In the genomic region with DNA sequence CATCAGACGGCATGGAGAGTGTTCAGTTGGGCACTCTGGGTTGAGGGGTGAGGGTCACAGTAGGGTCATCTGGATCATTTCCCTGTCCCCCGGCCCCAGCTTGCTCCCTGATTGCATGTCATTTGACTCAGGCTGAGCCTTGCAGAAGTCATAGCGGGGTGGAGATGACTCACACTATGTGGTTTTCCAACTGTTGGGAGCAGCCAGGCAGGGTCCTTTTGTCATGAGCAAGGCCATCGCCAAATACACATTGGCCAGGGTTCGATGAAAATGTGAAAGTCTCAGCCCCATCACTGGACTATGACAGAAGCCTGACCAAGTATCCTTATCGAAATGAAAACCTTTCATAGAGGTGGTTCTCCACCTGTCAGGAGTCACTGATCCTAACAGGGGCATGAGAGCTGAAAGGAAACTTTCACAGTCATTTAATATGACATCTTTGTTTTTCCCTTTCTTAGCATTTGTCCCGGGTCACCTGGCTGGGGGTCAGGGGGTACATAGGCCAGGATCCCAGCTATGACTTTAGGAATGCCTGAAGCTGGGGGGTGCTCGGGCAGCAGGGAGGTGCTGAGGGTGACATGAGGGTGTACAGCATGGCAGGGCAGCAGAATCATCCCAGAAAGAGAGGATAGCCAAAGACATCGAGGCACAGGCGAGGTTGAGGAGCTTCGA, we compare ENCODE assay signal across 8 cellular contexts.
DNase-seq lines count a peak whose midpoint lies in the region; ATAC-seq and TF ChIP-seq lines count a peak whose summit lies in the region.

No MANE protein-coding gene starts in this region.

- H3K9me3 ChIP-seq in osteoblast (ENCODE audit: low read depth, low read length) (no peaks in the 10 kb centered on the region), MM.1S (replicated peaks; ENCODE audit: insufficient read depth, low read length) (no peaks in the 10 kb centered on the region)

- H3K27me3 ChIP-seq in osteoblast (ENCODE audit: insufficient read depth, low read length) (no peaks in the 10 kb centered on the region), MM.1S (replicated peaks; ENCODE audit: insufficient read depth, low read length) (no peaks in the 10 kb centered on the region)

- H3K4me1 ChIP-seq in osteoblast (ENCODE audit: insufficient read depth, low read length) = peaks cover 51% of the 10 kb centered on the region
- H3K4me1 ChIP-seq in MM.1S (ENCODE audit: low read length) = no peaks in the 10 kb centered on the region

- H3K27ac ChIP-seq in osteoblast (ENCODE audit: low read depth, low read length) (peak overlapping the region; percentile 81), MM.1S (ENCODE audit: low read length) (no peak overlapping the region)

- no peak for ATAC-seq in stimulated activated naive CD8-positive, alpha-beta T cell treated with anti-CD3 and anti-CD28 coated beads, Interleukin-15, Interleukin-2, amounts not matched to agents 100 U/mL and 50 U/mL, for 24 hours

- no peak overlapping the region for H3K9ac ChIP-seq in MM.1S (ENCODE audit: low read length)

- DNase-seq in Caki2 (ENCODE audit: low read depth) (peak; percentile 86), NOMO-1 treated with DMSO at 0.1 percent for 48 hours (lab: John Stamatoyannopoulos, UW; ENCODE audit: unreplicated experiment) (peak; percentile 57), dermis blood vessel endothelial cell (peak; percentile 63), osteoblast (ENCODE audit: insufficient read length, low spot score, missing footprints) (peak; percentile 96), MM.1S (no peak), amygdala (lab: John Stamatoyannopoulos, UW) (no peak)
- no peak for DNase-seq in stimulated activated naive CD8-positive, alpha-beta T cell treated with anti-CD3 and anti-CD28 coated beads, Interleukin-15, Interleukin-2, amounts not matched to agents 100 U/mL and 50 U/mL, for 24 hours
- DNase-seq in stimulated activated CD4-positive, alpha-beta T cell treated with anti-CD3 and anti-CD28 coated beads, Interleukin-1b, Interleukin-23, amount 100 ng/mL, for 48 hours = no peak

- peak overlapping the region; percentile 52 for H3K4me2 ChIP-seq in osteoblast (ENCODE audit: insufficient read depth, low read length)
- no peak overlapping the region for H3K4me2 ChIP-seq in MM.1S (ENCODE audit: low read depth, low read length)

- no peaks in the 10 kb centered on the region for H4K20me1 ChIP-seq in osteoblast (ENCODE audit: insufficient read depth, low read length)
- no peaks in the 10 kb centered on the region for H4K20me1 ChIP-seq in MM.1S (ENCODE audit: insufficient read depth, low read length)

- H3K36me3 ChIP-seq in osteoblast (ENCODE audit: insufficient read depth, low read length) (no peaks in the 10 kb centered on the region), MM.1S (replicated peaks; ENCODE audit: insufficient read depth, low read length) (no peaks in the 10 kb centered on the region)

- H3F3A ChIP-seq in MM.1S (ENCODE audit: insufficient read depth, low read length) = no peaks in the 10 kb centered on the region

- H3K9me2 ChIP-seq in MM.1S (replicated peaks; ENCODE audit: insufficient read depth, low read length) = no peaks in the 10 kb centered on the region

- TF ChIP-seq CTCF in osteoblast (IDR thresholded peaks at IDR 0.05; ENCODE audit: extremely low read depth, low read depth, low read length) (no peak), MM.1S (IDR thresholded peaks at IDR 0.05; ENCODE audit: low read length) (no peak)

- in situ Hi-C loops in Caki2 (cut with HindIII; ENCODE audit: low pct_unique_long_range_greater_than_20kb, low sequenced_read_pairs) = no loop called here

- H3K79me2 ChIP-seq in osteoblast (ENCODE audit: insufficient read depth, low read length) (no peaks in the 10 kb centered on the region), MM.1S (ENCODE audit: low read length) (no peaks in the 10 kb centered on the region)

- H2AFZ ChIP-seq in osteoblast (ENCODE audit: low read length) = no peak overlapping the region
- no peak overlapping the region for H2AFZ ChIP-seq in MM.1S (ENCODE audit: low read length)

- H3K4me3 ChIP-seq in osteoblast (ENCODE audit: insufficient read depth, low read length) (no peak overlapping the region), MM.1S (ENCODE audit: low read length) (no peak overlapping the region)

Comparison
In these comparisons a context has a peak if more than half of its experiments do, and no peak if none do; other contexts are left out.
1. DNase-seq: peak in Caki2 (single experiment), NOMO-1 treated with DMSO at 0.1 percent for 48 hours (single experiment), dermis blood vessel endothelial cell (single experiment) and osteoblast (single experiment); none in MM.1S (single experiment), amygdala (0 of 56), stimulated activated naive CD8-positive, alpha-beta T cell treated with anti-CD3 and anti-CD28 coated beads, Interleukin-15, Interleukin-2, amounts not matched to agents 100 U/mL and 50 U/mL, for 24 hours (single experiment) and stimulated activated CD4-positive, alpha-beta T cell treated with anti-CD3 and anti-CD28 coated beads, Interleukin-1b, Interleukin-23, amount 100 ng/mL, for 48 hours (single experiment).